1 cellular context compared by ENCODE assay signal in the genomic region with DNA sequence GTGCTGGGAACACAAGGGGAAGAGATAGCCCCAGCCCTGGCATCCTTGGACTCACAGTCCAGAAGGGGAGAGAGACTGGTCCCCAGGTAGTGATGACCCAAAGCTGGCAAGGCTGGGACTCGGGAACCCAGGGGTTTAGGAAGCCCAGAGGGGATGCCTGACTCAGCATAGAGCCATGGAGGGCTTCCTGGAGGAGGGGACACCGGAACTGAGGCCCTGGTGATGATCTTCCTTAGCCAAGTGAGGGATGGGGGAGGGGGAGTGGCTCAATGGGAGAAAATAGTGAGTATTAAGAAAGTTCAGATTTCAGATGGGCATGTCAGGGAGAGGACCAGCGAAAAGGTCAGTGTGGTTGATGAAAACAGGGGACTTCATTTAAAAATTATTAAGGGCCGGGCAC.
TF ChIP-seq lines count a peak whose summit lies in the region.

No MANE protein-coding gene starts in this region.

TF ChIP-seq in GM23338, 12 proteins besides CTCF, POLR2A, EP300 and RAD21 (continued from another document):
- TF ChIP-seq, protein P1, sequence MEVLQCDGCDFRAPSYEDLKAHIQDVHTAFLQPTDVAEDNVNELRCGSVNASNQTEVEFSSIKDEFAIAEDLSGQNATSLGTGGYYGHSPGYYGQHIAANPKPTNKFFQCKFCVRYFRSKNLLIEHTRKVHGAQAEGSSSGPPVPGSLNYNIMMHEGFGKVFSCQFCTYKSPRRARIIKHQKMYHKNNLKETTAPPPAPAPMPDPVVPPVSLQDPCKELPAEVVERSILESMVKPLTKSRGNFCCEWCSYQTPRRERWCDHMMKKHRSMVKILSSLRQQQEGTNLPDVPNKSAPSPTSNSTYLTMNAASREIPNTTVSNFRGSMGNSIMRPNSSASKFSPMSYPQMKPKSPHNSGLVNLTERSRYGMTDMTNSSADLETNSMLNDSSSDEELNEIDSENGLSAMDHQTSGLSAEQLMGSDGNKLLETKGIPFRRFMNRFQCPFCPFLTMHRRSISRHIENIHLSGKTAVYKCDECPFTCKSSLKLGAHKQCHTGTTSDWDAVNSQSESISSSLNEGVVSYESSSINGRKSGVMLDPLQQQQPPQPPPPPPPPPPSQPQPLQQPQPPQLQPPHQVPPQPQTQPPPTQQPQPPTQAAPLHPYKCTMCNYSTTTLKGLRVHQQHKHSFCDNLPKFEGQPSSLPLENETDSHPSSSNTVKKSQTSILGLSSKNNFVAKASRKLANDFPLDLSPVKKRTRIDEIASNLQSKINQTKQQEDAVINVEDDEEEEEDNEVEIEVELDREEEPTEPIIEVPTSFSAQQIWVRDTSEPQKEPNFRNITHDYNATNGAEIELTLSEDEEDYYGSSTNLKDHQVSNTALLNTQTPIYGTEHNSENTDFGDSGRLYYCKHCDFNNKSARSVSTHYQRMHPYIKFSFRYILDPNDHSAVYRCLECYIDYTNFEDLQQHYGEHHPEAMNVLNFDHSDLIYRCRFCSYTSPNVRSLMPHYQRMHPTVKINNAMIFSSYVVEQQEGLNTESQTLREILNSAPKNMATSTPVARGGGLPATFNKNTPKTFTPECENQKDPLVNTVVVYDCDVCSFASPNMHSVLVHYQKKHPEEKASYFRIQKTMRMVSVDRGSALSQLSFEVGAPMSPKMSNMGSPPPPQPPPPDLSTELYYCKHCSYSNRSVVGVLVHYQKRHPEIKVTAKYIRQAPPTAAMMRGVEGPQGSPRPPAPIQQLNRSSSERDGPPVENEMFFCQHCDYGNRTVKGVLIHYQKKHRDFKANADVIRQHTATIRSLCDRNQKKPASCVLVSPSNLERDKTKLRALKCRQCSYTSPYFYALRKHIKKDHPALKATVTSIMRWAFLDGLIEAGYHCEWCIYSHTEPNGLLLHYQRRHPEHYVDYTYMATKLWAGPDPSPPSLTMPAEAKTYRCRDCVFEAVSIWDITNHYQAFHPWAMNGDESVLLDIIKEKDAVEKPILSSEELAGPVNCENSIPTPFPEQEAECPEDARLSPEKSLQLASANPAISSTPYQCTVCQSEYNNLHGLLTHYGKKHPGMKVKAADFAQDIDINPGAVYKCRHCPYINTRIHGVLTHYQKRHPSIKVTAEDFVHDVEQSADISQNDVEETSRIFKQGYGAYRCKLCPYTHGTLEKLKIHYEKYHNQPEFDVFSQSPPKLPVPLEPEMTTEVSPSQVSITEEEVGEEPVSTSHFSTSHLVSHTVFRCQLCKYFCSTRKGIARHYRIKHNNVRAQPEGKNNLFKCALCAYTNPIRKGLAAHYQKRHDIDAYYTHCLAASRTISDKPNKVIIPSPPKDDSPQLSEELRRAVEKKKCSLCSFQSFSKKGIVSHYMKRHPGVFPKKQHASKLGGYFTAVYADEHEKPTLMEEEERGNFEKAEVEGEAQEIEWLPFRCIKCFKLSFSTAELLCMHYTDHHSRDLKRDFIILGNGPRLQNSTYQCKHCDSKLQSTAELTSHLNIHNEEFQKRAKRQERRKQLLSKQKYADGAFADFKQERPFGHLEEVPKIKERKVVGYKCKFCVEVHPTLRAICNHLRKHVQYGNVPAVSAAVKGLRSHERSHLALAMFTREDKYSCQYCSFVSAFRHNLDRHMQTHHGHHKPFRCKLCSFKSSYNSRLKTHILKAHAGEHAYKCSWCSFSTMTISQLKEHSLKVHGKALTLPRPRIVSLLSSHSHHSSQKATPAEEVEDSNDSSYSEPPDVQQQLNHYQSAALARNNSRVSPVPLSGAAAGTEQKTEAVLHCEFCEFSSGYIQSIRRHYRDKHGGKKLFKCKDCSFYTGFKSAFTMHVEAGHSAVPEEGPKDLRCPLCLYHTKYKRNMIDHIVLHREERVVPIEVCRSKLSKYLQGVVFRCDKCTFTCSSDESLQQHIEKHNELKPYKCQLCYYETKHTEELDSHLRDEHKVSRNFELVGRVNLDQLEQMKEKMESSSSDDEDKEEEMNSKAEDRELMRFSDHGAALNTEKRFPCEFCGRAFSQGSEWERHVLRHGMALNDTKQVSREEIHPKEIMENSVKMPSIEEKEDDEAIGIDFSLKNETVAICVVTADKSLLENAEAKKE (CRISPR knock-in tag; IDR thresholded peaks at IDR 0.05) = no peak
